In the genomic region with DNA sequence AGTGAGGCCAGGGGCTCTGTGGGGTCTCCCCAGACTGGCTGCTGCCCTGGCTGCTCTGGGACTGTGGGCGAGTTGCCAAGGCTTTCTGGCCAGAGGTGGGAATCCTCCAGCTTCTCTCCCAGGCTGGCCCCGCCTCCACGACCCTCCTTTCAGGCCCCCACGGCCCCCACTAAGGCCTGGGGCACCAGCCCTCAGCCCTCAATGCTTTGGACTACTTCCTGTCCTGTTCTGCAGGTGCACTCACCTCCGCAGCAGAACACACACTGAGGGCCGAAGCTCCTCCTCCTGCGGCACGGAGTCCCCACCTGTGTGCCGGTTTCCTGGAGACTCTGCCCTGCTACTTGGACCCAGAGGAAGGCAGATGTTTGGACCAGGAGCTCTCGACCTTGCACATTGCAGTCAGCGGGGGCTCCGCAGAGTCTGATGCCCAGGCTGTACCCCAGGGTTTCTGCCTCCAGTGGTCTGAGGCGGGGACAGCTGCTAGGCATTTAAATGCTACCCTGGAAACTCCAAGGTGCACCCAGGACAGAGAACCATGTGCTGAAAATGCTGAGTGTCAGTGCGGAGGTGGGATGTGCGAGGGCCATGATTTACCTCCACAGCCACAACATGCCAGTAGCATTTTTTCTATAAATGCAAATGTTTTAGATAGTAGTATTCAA, we compare ENCODE assay signal across 20 cellular contexts.
"Had no signal": no experiment of that assay in that cellular context is flagged by ENCODE, and none has a peak within 500 bp of the region (broad histone marks: within the 10 kb centered on the region; RNA-seq: fewer than 3 reads in every experiment).

No MANE protein-coding gene starts in this region.

- H3K4me1 ChIP-seq: heart left ventricle, upper lobe of left lung had no signal

- H3K9me3 ChIP-seq: body of pancreas, heart left ventricle, spleen, thoracic aorta, upper lobe of left lung had no signal

- H3K27ac ChIP-seq: body of pancreas, cardiac muscle cell, epithelial cell of prostate, heart left ventricle, spleen, thoracic aorta, upper lobe of left lung had no signal

- H3K4me3 ChIP-seq: body of pancreas, cardiac muscle cell, heart left ventricle, spleen, thoracic aorta, upper lobe of left lung had no signal

- H3K36me3 ChIP-seq: cardiac muscle cell, heart left ventricle, spleen, thoracic aorta, upper lobe of left lung had no signal

- ATAC-seq: activated CD8-positive, alpha-beta T cell treated with anti-CD3 and anti-CD28 coated beads, Interleukin-2, amount 10 ng/mL, durations not matched to agents 7 days and 5 days; activated naive CD8-positive, alpha-beta T cell treated with anti-CD3 and anti-CD28 coated beads, Interleukin-2, amount 50 U/mL, for 24 hours; body of pancreas; heart left ventricle; naive thymus-derived CD4-positive, alpha-beta T cell had no signal

- H3K27me3 ChIP-seq: body of pancreas, upper lobe of left lung had no signal

- DNase-seq: activated CD4-positive, alpha-beta T cell treated with anti-CD3 and anti-CD28 coated beads, Interleukin-2, amount 50 U/mL, for 1 hour; activated CD8-positive, alpha-beta T cell treated with anti-CD3 and anti-CD28 coated beads, Interleukin-2, amount 10 ng/mL, durations not matched to agents 7 days and 5 days; activated gamma-delta T cell; activated naive CD4-positive, alpha-beta T cell treated with anti-CD3 and anti-CD28 coated beads, Interleukin-2, amount 50 U/mL, for 16 hours; activated naive CD8-positive, alpha-beta T cell treated with anti-CD3 and anti-CD28 coated beads, Interleukin-2, amount 50 U/mL, for 24 hours; body of pancreas; cortex of kidney; heart left ventricle; immature natural killer cell; mesendoderm; naive thymus-derived CD4-positive, alpha-beta T cell; retina; spleen; stimulated activated CD4-positive, alpha-beta T cell treated with anti-CD3 and anti-CD28 coated beads, Interleukin-4, amount 100 ng/mL, for 1 hour; stimulated activated naive CD4-positive, alpha-beta T cell treated with Interleukin-2 at 50 U/mL for 16 hours; T1000; upper lobe of left lung had no signal
